In genomic region chr7:82950436-82950835, GRCh38 we compare ENCODE assay signal across 25 cellular contexts.
"Had no signal": no experiment of that assay in that cellular context is flagged by ENCODE, and none has a peak within 500 bp of the region (broad histone marks: within the 10 kb centered on the region; RNA-seq: fewer than 3 reads in every experiment).

No MANE protein-coding gene starts in this region.

- H3K27ac ChIP-seq: ascending aorta, breast epithelium, coronary artery, dorsolateral prefrontal cortex had no signal

- H3K4me1 ChIP-seq: ascending aorta, breast epithelium had no signal

- H3K4me3 ChIP-seq: ascending aorta, breast epithelium, coronary artery, dorsolateral prefrontal cortex had no signal

- DNase-seq: activated CD4-positive, alpha-beta memory T cell treated with anti-CD3 and anti-CD28 coated beads for 36 hours; activated CD4-positive, alpha-beta T cell treated with anti-CD3 and anti-CD28 coated beads for 36 hours; activated CD4-positive, alpha-beta T cell treated with anti-CD3 and anti-CD28 coated beads, Interleukin-2, amount 10 ng/mL, durations not matched to agents 24 days and 14 days; activated CD4-positive, CD25-positive, alpha-beta regulatory T cell; activated CD4-positive, CD25-positive, alpha-beta regulatory T cell treated with anti-CD3 and anti-CD28 coated beads, Interleukin-2, amount 50 U/mL, for 72 hours; activated CD8-positive, alpha-beta memory T cell treated with anti-CD3 and anti-CD28 coated beads, Interleukin-2, amount 10 ng/mL, durations not matched to agents 7 days and 5 days; activated CD8-positive, alpha-beta memory T cell treated with anti-CD3 and anti-CD28 coated beads, Interleukin-2, amount 50 U/mL, for 4 hours; activated CD8-positive, alpha-beta T cell treated with anti-CD3 and anti-CD28 coated beads, Interleukin-2, amount 10 ng/mL, durations not matched to agents 7 days and 5 days; activated effector memory CD4-positive, alpha-beta T cell treated with anti-CD3 and anti-CD28 coated beads, Interleukin-2, amount 50 U/mL, for 16 hours; activated naive CD4-positive, alpha-beta T cell treated with anti-CD3 and anti-CD28 coated beads for 36 hours; activated naive CD8-positive, alpha-beta T cell treated with anti-CD3 and anti-CD28 coated beads, Interleukin-2, amount 10 ng/mL, durations not matched to agents 7 days and 5 days; activated T-cell treated with anti-CD3 and anti-CD28 coated beads, Interleukin-2, amount 50 U/mL, for 1 hour; activated T-cell treated with anti-CD3 and anti-CD28 coated beads, Interleukin-2, amount 50 U/mL, for 48 hours; dorsolateral prefrontal cortex; effector memory CD4-positive, alpha-beta T cell; endodermal cell; foreskin fibroblast; head of caudate nucleus; hippocampal formation had no signal

- H3K27me3 ChIP-seq: ascending aorta, breast epithelium, dorsolateral prefrontal cortex had no signal

- H3K36me3 ChIP-seq: ascending aorta, breast epithelium had no signal

- ATAC-seq: activated CD4-positive, alpha-beta T cell treated with anti-CD3 and anti-CD28 coated beads for 36 hours; activated CD8-positive, alpha-beta memory T cell treated with anti-CD3 and anti-CD28 coated beads, Interleukin-2, amount 10 ng/mL, durations not matched to agents 7 days and 5 days; activated CD8-positive, alpha-beta T cell treated with anti-CD3 and anti-CD28 coated beads, Interleukin-2, amount 10 ng/mL, durations not matched to agents 7 days and 5 days; activated naive CD4-positive, alpha-beta T cell treated with anti-CD3 and anti-CD28 coated beads, Interleukin-2, amount 50 U/mL, for 72 hours; esophagus mucosa had no signal

- FAIRE-seq: frontal cortex had no signal

- H3K9me3 ChIP-seq: ascending aorta, breast epithelium had no signal
